ENCODE assay signal across 23 cellular contexts in genomic region chr1:178752891-178753290, GRCh38.
"Had no signal": no experiment of that assay in that cellular context is flagged by ENCODE, and none has a peak within 500 bp of the region (broad histone marks: within the 10 kb centered on the region; RNA-seq: fewer than 3 reads in every experiment).

No MANE protein-coding gene starts in this region.

- H3K9me3 ChIP-seq: left ventricle myocardium inferior, mucosa of descending colon, ovary, testis had no signal

- ATAC-seq: activated CD8-positive, alpha-beta T cell treated with anti-CD3 and anti-CD28 coated beads, Interleukin-2, amount 10 ng/mL, durations not matched to agents 7 days and 5 days; activated naive CD8-positive, alpha-beta T cell treated with anti-CD3 and anti-CD28 coated beads, Interleukin-2, amount 50 U/mL, for 24 hours; activated T-cell treated with anti-CD3 and anti-CD28 coated beads, Interleukin-2, amount 50 U/mL, for 4 hours had no signal

- H3K9ac ChIP-seq: neural progenitor cell had no signal

- H3K4me3 Mint-ChIP-seq: activated CD4-positive, alpha-beta T cell treated with anti-CD3 and anti-CD28 coated beads, Interleukin-2, amount 10 ng/mL, durations not matched to agents 24 days and 14 days; activated CD8-positive, alpha-beta T cell treated with anti-CD3 and anti-CD28 coated beads, Interleukin-2, amount 10 ng/mL, durations not matched to agents 7 days and 5 days; activated naive CD4-positive, alpha-beta T cell treated with anti-CD3 and anti-CD28 coated beads, Interleukin-2, amount 10 ng/mL, durations not matched to agents 7 days and 5 days; activated naive CD8-positive, alpha-beta T cell treated with anti-CD3 and anti-CD28 coated beads, Interleukin-2, amount 50 U/mL, for 24 hours; activated T-cell treated with anti-CD3 and anti-CD28 coated beads, Interleukin-2, amount 50 U/mL, for 4 hours; central memory CD8-positive, alpha-beta T cell; naive thymus-derived CD4-positive, alpha-beta T cell; neural progenitor cell; type B pancreatic cell had no signal

- H3K27ac ChIP-seq: brain microvascular endothelial cell, coronary artery, left ventricle myocardium inferior, neural progenitor cell, ovary, testis had no signal

- H3K4me1 Mint-ChIP-seq: activated naive CD4-positive, alpha-beta T cell treated with anti-CD3 and anti-CD28 coated beads, Interleukin-2, amount 10 ng/mL, durations not matched to agents 7 days and 5 days; activated naive CD8-positive, alpha-beta T cell treated with anti-CD3 and anti-CD28 coated beads, Interleukin-2, amount 50 U/mL, for 24 hours; central memory CD8-positive, alpha-beta T cell; neural progenitor cell had no signal

- H3K27me3 Mint-ChIP-seq: activated naive CD4-positive, alpha-beta T cell treated with anti-CD3 and anti-CD28 coated beads, Interleukin-2, amount 10 ng/mL, durations not matched to agents 7 days and 5 days; activated naive CD8-positive, alpha-beta T cell treated with anti-CD3 and anti-CD28 coated beads, Interleukin-2, amount 50 U/mL, for 24 hours; naive thymus-derived CD4-positive, alpha-beta T cell; type B pancreatic cell had no signal

- H3K27ac Mint-ChIP-seq: activated CD4-positive, alpha-beta T cell treated with anti-CD3 and anti-CD28 coated beads, Interleukin-2, amount 10 ng/mL, durations not matched to agents 24 days and 14 days; activated CD8-positive, alpha-beta T cell treated with anti-CD3 and anti-CD28 coated beads, Interleukin-2, amount 10 ng/mL, durations not matched to agents 7 days and 5 days; activated naive CD4-positive, alpha-beta T cell treated with anti-CD3 and anti-CD28 coated beads, Interleukin-2, amount 10 ng/mL, durations not matched to agents 7 days and 5 days; activated naive CD8-positive, alpha-beta T cell treated with anti-CD3 and anti-CD28 coated beads, Interleukin-2, amount 50 U/mL, for 24 hours; naive thymus-derived CD4-positive, alpha-beta T cell; neural progenitor cell; type B pancreatic cell had no signal

- H3K4me3 ChIP-seq: coronary artery, left ventricle myocardium inferior, mucosa of descending colon, neural progenitor cell, ovary, smooth muscle cell, testis had no signal

- H3K36me3 Mint-ChIP-seq: activated naive CD4-positive, alpha-beta T cell treated with anti-CD3 and anti-CD28 coated beads, Interleukin-2, amount 10 ng/mL, durations not matched to agents 7 days and 5 days had no signal

- H3K4me1 ChIP-seq: left ventricle myocardium inferior, neural progenitor cell, testis had no signal

- H3K9me3 Mint-ChIP-seq: central memory CD8-positive, alpha-beta T cell had no signal

- H3K27me3 ChIP-seq: brain microvascular endothelial cell, neural progenitor cell, ovary, testis had no signal

- H3K36me3 ChIP-seq: brain microvascular endothelial cell, left ventricle myocardium inferior, neural progenitor cell, ovary had no signal

- DNase-seq: activated CD8-positive, alpha-beta T cell treated with anti-CD3 and anti-CD28 coated beads, Interleukin-2, amount 10 ng/mL, durations not matched to agents 7 days and 5 days; activated effector memory CD4-positive, alpha-beta T cell treated with Interleukin-2 at 50 U/mL for 16 hours; activated naive CD4-positive, alpha-beta T cell treated with anti-CD3 and anti-CD28 coated beads, Interleukin-2, amount 10 ng/mL, durations not matched to agents 7 days and 5 days; activated naive CD8-positive, alpha-beta T cell treated with anti-CD3 and anti-CD28 coated beads, Interleukin-2, amount 50 U/mL, for 24 hours; activated T-cell treated with anti-CD3 and anti-CD28 coated beads, Interleukin-2, amount 50 U/mL, for 4 hours; aorta; foreskin melanocyte; glutamatergic neuron; islet precursor cell; left ventricle myocardium inferior; ovary; stimulated activated CD4-positive, alpha-beta T cell treated with anti-CD3 and anti-CD28 coated beads, Interleukin-4, amount 100 ng/mL, for 1 hour; T1000; testis had no signal
